ENCODE assay signal across 21 cellular contexts in genomic region chr2:11629851-11630250, GRCh38. TPM values are rescaled to one million over a fixed set of nuclear protein-coding genes. Genes with fewer than 3 reads are reported as not detected.
DNase-seq lines count a peak whose midpoint lies in the region; ATAC-seq and TF ChIP-seq lines count a peak whose summit lies in the region.
"Had no signal": no experiment of that assay in that cellular context is flagged by ENCODE, and none has a peak within 500 bp of the region (broad histone marks: within the 10 kb centered on the region; RNA-seq: fewer than 3 reads in every experiment).

No MANE protein-coding gene starts in this region.

- no peak for TF ChIP-seq POLR2A in IMR-90 (IDR thresholded peaks at IDR 0.05; ENCODE audit: low read depth, low read length)

- no peak overlapping the region for H3K4me2 ChIP-seq in IMR-90 (ENCODE audit: low read depth, low read length)
- H3K4me2 ChIP-seq: A549 had no signal

- dilution Hi-C loops in IMR-90 (cut with HindIII; ENCODE audit: low sequenced_read_pairs, unreplicated experiment), result no loop called here

- no peak overlapping the region for H3K27ac Mint-ChIP-seq in stimulated activated memory B cell treated with anti-CD40 and anti-IgM and Interleukin-4, amounts not matched to agents 10 μg/mL and 1 μg/mL and 100 μg/mL, for 72 hours
- H3K27ac Mint-ChIP-seq: CD4-positive, alpha-beta T cell; IgD-negative memory B cell had no signal

- H3K4me1 ChIP-seq in left ventricle myocardium inferior (no peaks in the 10 kb centered on the region), IMR-90 (ENCODE audit: control insufficient read depth, insufficient read depth, low read length) (no peaks in the 10 kb centered on the region)
- H3K4me1 ChIP-seq: A549, Caco-2, HAP-1 had no signal

- H3K4me3 Mint-ChIP-seq in stimulated activated memory B cell treated with anti-CD40 and anti-IgM and Interleukin-4, amounts not matched to agents 10 μg/mL and 1 μg/mL and 100 μg/mL, for 72 hours, result no peak overlapping the region
- H3K4me3 Mint-ChIP-seq: CD4-positive, alpha-beta T cell; IgD-negative memory B cell had no signal

- no peak overlapping the region for H2BK20ac ChIP-seq in IMR-90 (ENCODE audit: low read depth, low read length)

- CTCF ChIA-PET in IMR-90 (lab: Yijun Ruan, JAX), result interaction anchor here (1.6 kb wide), 1 partner anchor 152 kb away, joined by 3 read pairs; no protein-coding TSS in a partner anchor

- no peaks in the 10 kb centered on the region for H3K9me1 ChIP-seq in IMR-90 (ENCODE audit: insufficient read depth, low read length)

- H3K27me3 ChIP-seq in left ventricle myocardium inferior (ENCODE audit: low read depth) (no peaks in the 10 kb centered on the region), IMR-90 (ENCODE audit: control insufficient read depth, insufficient read depth, low read length) (peaks cover 35% of the 10 kb centered on the region)

- H3K27me3 Mint-ChIP-seq in stimulated activated memory B cell treated with anti-CD40 and anti-IgM and Interleukin-4, amounts not matched to agents 10 μg/mL and 1 μg/mL and 100 μg/mL, for 72 hours, result peaks cover 20% of the 10 kb centered on the region
- H3K27me3 Mint-ChIP-seq: CD4-positive, alpha-beta T cell; IgD-negative memory B cell had no signal

- in situ Hi-C loops in IMR-90 (cut with MboI; ENCODE audit: low sequenced_read_pairs), result no loop called here

- H3K36me3 ChIP-seq in left ventricle myocardium inferior (peaks cover 52% of the 10 kb centered on the region), IMR-90 (ENCODE audit: control insufficient read depth, insufficient read depth, low read length) (no peaks in the 10 kb centered on the region)
- H3K36me3 ChIP-seq: HAP-1 had no signal

- no peak overlapping the region for H2BK15ac ChIP-seq in IMR-90 (ENCODE audit: low read depth, low read length)

- H4K20me1 ChIP-seq in IMR-90 (ENCODE audit: insufficient read depth, low read length), result no peaks in the 10 kb centered on the region

- H3K9ac ChIP-seq in IMR-90 (ENCODE audit: low read depth, low read length), result no peak overlapping the region
- H3K9ac ChIP-seq: GM23248 had no signal

- H2BK120ac ChIP-seq in IMR-90 (ENCODE audit: low read depth, low read length), result no peak overlapping the region

- H4K5ac ChIP-seq in IMR-90 (ENCODE audit: low read depth, low read length), result no peak overlapping the region

- 18% methylated on average over 2 of the region's 11 CpGs; no CpG with 5 or more reads in 1 of the 2 experiments for WGBS in IMR-90 (ENCODE audit: extremely low coverage in 2 of 2, insufficient read length in 1 of 2), 2 experiments

- no peak overlapping the region for H3K23ac ChIP-seq in IMR-90 (ENCODE audit: low read depth, low read length)

- intact Hi-C loops in Right ventricle myocardium inferior (cut with DNase I) (no loop called here), left ventricle myocardium inferior (cut with micrococcal nuclease) (no loop called here), IMR-90 (cut with micrococcal nuclease) (no loop called here), left ventricle myocardium superior (cut with micrococcal nuclease) (no loop called here)

- H4K91ac ChIP-seq in IMR-90 (ENCODE audit: insufficient read depth, low read depth, low read length), result no peak overlapping the region

- H3K27ac ChIP-seq in left ventricle myocardium inferior (replicated peaks) (no peak overlapping the region), IMR-90 (ENCODE audit: insufficient read depth, low read length) (no peak overlapping the region)
- H3K27ac ChIP-seq: 22Rv1, A549, C4-2B, GM23248, HL-60 had no signal

- H2AK9ac ChIP-seq in IMR-90 (replicated peaks; ENCODE audit: low read depth, low read length, poor library complexity), result peak overlapping the region; percentile 10

- TF ChIP-seq RAD21 in IMR-90 (IDR thresholded peaks at IDR 0.05; ENCODE audit: low read length), result no peak

- peaks cover 7% of the 10 kb centered on the region for H3K36me3 Mint-ChIP-seq in stimulated activated memory B cell treated with anti-CD40 and anti-IgM and Interleukin-4, amounts not matched to agents 10 μg/mL and 1 μg/mL and 100 μg/mL, for 72 hours
- H3K36me3 Mint-ChIP-seq: IgD-negative memory B cell had no signal

- H3K18ac ChIP-seq in IMR-90 (ENCODE audit: low read depth, low read length), result no peak overlapping the region

- no peak overlapping the region for H4K8ac ChIP-seq in IMR-90 (ENCODE audit: low read depth in 2 of 2, low read length in 2 of 2)

- no peak overlapping the region for H2AK5ac ChIP-seq in IMR-90 (ENCODE audit: low read depth, low read length)

- POLR2A ChIA-PET in IMR-90 (lab: Charles Lee; ENCODE audit: unreplicated experiment), result interaction anchor here (0.5 kb wide), 1 partner anchor 11 kb away, joined by 17 read pairs; no protein-coding TSS in a partner anchor

- no peak overlapping the region for H3K4me3 ChIP-seq in left ventricle myocardium inferior
- no peak overlapping the region for H3K4me3 ChIP-seq in IMR-90 (ENCODE audit: insufficient read depth, low read depth, low read length)
- H3K4me3 ChIP-seq: A549, GM23248, HAP-1 had no signal

- H3K79me1 ChIP-seq in IMR-90 (ENCODE audit: low read depth in 1 of 2, low read length in 2 of 2), result no peaks in the 10 kb centered on the region

- DNase-seq in Right ventricle myocardium inferior (ENCODE audit: missing footprints), result no peak
- no peak for DNase-seq in left ventricle myocardium inferior
- no peak for DNase-seq in IMR-90
- DNase-seq in left ventricle myocardium superior, result no peak
- no peak for DNase-seq in globus pallidus (ENCODE audit: low spot score)
- DNase-seq in activated effector memory CD4-positive, alpha-beta T cell treated with Interleukin-2 at 50 U/mL for 16 hours, result no peak
- DNase-seq: AML-193; Caco-2; CD4-positive, alpha-beta T cell; GDM1; GM23248 had no signal

- no TSS peak for BruUV-seq in IMR-90 (replicated peaks; lab: Mats Ljungman, UMichigan)

- no peak for TF ChIP-seq CTCF in left ventricle myocardium inferior (IDR thresholded peaks at IDR 0.05; ENCODE audit: borderline replicate concordance)
- TF ChIP-seq CTCF in IMR-90 (conservative IDR thresholded peaks at IDR 0.05; ENCODE audit: low read depth, low read length), result no peak

- H3K14ac ChIP-seq in IMR-90 (replicated peaks; ENCODE audit: low read depth, low read length), result no peak overlapping the region

- peak; percentile 66 for ATAC-seq in Right ventricle myocardium inferior
- ATAC-seq in IMR-90 (ENCODE audit: low read depth), result no peak
- peak; percentile 52 for ATAC-seq in left ventricle myocardium superior
- ATAC-seq in stimulated activated memory B cell treated with anti-CD40 and anti-IgM and Interleukin-4, amounts not matched to agents 10 μg/mL and 1 μg/mL and 100 μg/mL, for 72 hours, result peak; percentile 28
- ATAC-seq: A549 had no signal

- no peak overlapping the region for H2AFZ ChIP-seq in IMR-90 (replicated peaks; ENCODE audit: low read length, poor library complexity)
- H2AFZ ChIP-seq: GM23248 had no signal

- H2BK5ac ChIP-seq in IMR-90 (ENCODE audit: low read depth, low read length, poor library complexity, severe bottlenecking), result no peak overlapping the region

- peaks cover 9% of the 10 kb centered on the region for H3K9me3 ChIP-seq in left ventricle myocardium inferior (replicated peaks)
- peaks cover 11% of the 10 kb centered on the region for H3K9me3 ChIP-seq in IMR-90 (ENCODE audit: control insufficient read depth, insufficient read depth, low read length)
- H3K9me3 ChIP-seq: Caco-2, HAP-1 had no signal

- no peak overlapping the region for H3K56ac ChIP-seq in IMR-90 (ENCODE audit: extremely low read depth, insufficient read depth, low read length)

- H3K9me3 Mint-ChIP-seq in stimulated activated memory B cell treated with anti-CD40 and anti-IgM and Interleukin-4, amounts not matched to agents 10 μg/mL and 1 μg/mL and 100 μg/mL, for 72 hours, result peaks cover 5% of the 10 kb centered on the region

- H3K4me1 Mint-ChIP-seq in stimulated activated memory B cell treated with anti-CD40 and anti-IgM and Interleukin-4, amounts not matched to agents 10 μg/mL and 1 μg/mL and 100 μg/mL, for 72 hours, result no peaks in the 10 kb centered on the region

- H3K4ac ChIP-seq in IMR-90 (ENCODE audit: low read depth, low read length), result no peak overlapping the region

TF ChIP-seq in IMR-90, 13 proteins besides CTCF, POLR2A, EP300 and RAD21 (continues in another document):
- TF ChIP-seq RCOR1 (IDR thresholded peaks at IDR 0.05; ENCODE audit: insufficient replicate concordance, low read length) (no peak), FOS (IDR thresholded peaks at IDR 0.05; ENCODE audit: low read depth, low read length) (no peak), MAZ (IDR thresholded peaks at IDR 0.05; ENCODE audit: borderline replicate concordance, low read depth, low read length) (no peak), USF2 (IDR thresholded peaks at IDR 0.05; ENCODE audit: low read depth, low read length) (no peak), CEBPB (IDR thresholded peaks at IDR 0.05; ENCODE audit: low read depth, low read length) (no peak), BHLHE40 (IDR thresholded peaks at IDR 0.05; ENCODE audit: low read depth, low read length) (no peak), MAFK (IDR thresholded peaks at IDR 0.05; ENCODE audit: low read depth, low read length) (no peak), RFX5 (IDR thresholded peaks at IDR 0.05; ENCODE audit: low read depth, low read length) (no peak), ELK1 (IDR thresholded peaks at IDR 0.05; ENCODE audit: borderline replicate concordance, low read depth, low read length) (no peak), CHD1 (IDR thresholded peaks at IDR 0.05; ENCODE audit: low read depth, low read length) (no peak)

RNA-seq across cellular contexts. Expression of gene NTSR2, which starts 40.1 kb away (rescaled TPM):
- not detected for total RNA-seq in Right ventricle myocardium inferior
- not detected for total RNA-seq in left ventricle myocardium inferior
- not detected in 2 replicates for total RNA-seq in IMR-90 (2012; rRNA removed)
- polyA plus RNA-seq in IMR-90 (2012; rRNA removed), result not detected in 2 replicates
- not detected in 2 replicates for polyA plus RNA-seq in IMR-90 (2012; cell fraction: cytosol; rRNA removed)
- not detected in 2 replicates for polyA plus RNA-seq in IMR-90 (2012; cell fraction: nucleus; rRNA removed; ENCODE audit: low replicate concordance)
- not detected for total RNA-seq in left ventricle myocardium superior
- total RNA-seq: Caco-2; CD4-positive, alpha-beta T cell; GM23248; H4; HT1080 had no signal
- polyA plus RNA-seq: A549, BJ, GM23248, IgD-negative memory B cell had no signal
